Comparison of ENCODE assay signal across 1 cellular context in the genomic region with DNA sequence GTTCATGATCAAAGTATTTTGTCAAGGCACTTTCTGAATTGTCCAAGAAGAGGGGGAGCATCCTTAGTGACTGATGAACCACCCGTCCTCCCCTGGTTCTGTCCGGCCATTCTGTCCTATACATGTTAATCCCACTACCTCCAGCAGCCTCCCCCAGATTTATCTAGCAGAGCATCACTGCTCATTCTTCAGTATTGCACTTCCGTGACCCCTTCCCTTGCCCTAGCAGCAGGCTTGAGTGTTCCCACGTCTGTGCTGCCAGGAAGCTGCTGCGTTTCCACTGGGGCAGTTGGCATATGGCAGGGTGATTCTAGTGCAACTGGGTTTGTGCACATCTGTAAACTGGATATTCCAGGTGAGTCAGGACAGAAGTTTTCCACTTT.
TF ChIP-seq lines count a peak whose summit lies in the region.

No MANE protein-coding gene starts in this region.

TF ChIP-seq in GM12878, 131 proteins besides CTCF, POLR2A, EP300 and RAD21 (continued from another document):
- no peak for TF ChIP-seq HSF1 (IDR thresholded peaks at IDR 0.05; ENCODE audit: low read depth, low read length)
- TF ChIP-seq KAT2A (conservative IDR thresholded peaks at IDR 0.05; ENCODE audit: control insufficient read depth, low read depth, low read length): no peak
- TF ChIP-seq TCF12 (IDR thresholded peaks at IDR 0.05; ENCODE audit: low read depth, low read length): no peak
- no peak for TF ChIP-seq RELB (IDR thresholded peaks at IDR 0.05; ENCODE audit: low read depth)
- TF ChIP-seq DPF2 (IDR thresholded peaks at IDR 0.05): no peak
- no peak for TF ChIP-seq ZBTB11 (CRISPR knock-in tag; IDR thresholded peaks at IDR 0.05)
